In the genomic region with DNA sequence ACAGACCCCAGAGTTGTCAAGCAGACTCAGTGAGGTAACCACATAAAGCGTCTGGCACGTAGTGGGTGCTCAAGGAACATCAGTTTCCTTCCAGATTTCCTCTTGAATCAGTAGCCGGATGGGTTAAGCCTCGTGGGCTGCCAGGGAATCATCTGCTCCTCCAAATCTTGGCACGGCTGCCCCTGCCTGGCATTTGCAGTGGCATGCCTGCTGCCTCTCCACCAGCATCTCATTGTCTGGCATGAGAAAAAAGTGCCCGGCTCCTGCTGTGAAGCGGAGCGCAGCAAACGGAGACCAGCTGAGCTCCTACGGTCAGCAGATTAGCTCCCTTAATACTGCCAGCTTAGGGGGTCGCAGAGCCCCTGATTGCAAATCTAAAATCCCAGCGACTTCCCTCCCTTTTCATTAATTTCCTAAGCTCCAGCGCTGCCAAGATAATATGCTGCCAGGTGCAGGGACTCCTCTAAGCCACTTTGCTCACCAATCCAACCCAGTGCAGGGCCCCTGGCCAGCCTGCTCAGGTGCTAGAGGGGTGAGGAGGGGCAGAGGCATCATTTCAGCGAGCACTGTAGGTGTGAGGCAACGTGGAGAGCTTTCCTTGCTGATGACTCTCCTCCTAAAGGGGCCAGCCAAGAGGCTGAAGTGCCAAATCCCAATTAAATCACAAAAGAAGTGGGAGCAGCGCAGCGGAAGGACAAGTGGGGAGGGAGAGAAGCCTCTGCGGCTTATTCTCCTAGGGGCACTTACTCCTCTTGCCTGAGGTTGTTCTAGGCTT, we compare ENCODE assay signal across 15 cellular contexts. TPM values are rescaled to one million over a fixed set of nuclear protein-coding genes. Genes with fewer than 3 reads are reported as not detected.
DNase-seq lines count a peak whose midpoint lies in the region; ATAC-seq and TF ChIP-seq lines count a peak whose summit lies in the region.
"Had no signal": no experiment of that assay in that cellular context is flagged by ENCODE, and none has a peak within 500 bp of the region (broad histone marks: within the 10 kb centered on the region; RNA-seq: fewer than 3 reads in every experiment).

No MANE protein-coding gene starts in this region.

- H3K4me1 ChIP-seq in ascending aorta, result no peaks in the 10 kb centered on the region

- H3K27ac ChIP-seq in ascending aorta, result no peak overlapping the region
- H3K27ac ChIP-seq: SJCRH30, VCaP had no signal

- H3K9me3 ChIP-seq in iPS-18c (ENCODE audit: control insufficient read depth, insufficient read depth, low read length), result no peaks in the 10 kb centered on the region
- no peaks in the 10 kb centered on the region for H3K9me3 ChIP-seq in ascending aorta
- H3K9me3 ChIP-seq: SJCRH30 had no signal

- no peak for TF ChIP-seq CTCF in ascending aorta (IDR thresholded peaks at IDR 0.05)

- DNase-seq in DMS 273 (lab: John Stamatoyannopoulos, UW; ENCODE audit: unreplicated experiment) (peak; percentile 76), NCI-H2029 treated with DMSO at 0.1 percent for 48 hours (lab: John Stamatoyannopoulos, UW) (peak; percentile 39), amygdala (lab: John Stamatoyannopoulos, UW) (peak in 45 of 56 donors; percentile 5 to 67 (median 29)), ascending aorta (ENCODE audit: low spot score in 2 of 2) (no peak), AG20443 (ENCODE audit: low spot score) (no peak), dedifferentiated amniotic fluid mesenchymal stem cell (ENCODE audit: extremely low spot score) (no peak)
- DNase-seq: DMS53, NCI-H226, SJCRH30 had no signal

- H3K36me3 ChIP-seq in ascending aorta, result no peaks in the 10 kb centered on the region
- H3K36me3 ChIP-seq: SJCRH30 had no signal

- peak overlapping the region; percentile 31; the same call in 1 of the 2 replicates for H3K4me3 ChIP-seq in iPS-18c (ENCODE audit: insufficient read depth, low read depth, low read length)
- no peak overlapping the region for H3K4me3 ChIP-seq in ascending aorta
- H3K4me3 ChIP-seq: GM12878, SJCRH30 had no signal

- ATAC-seq in GM18868 (IDR thresholded peaks at IDR 0.05; ENCODE audit: unreplicated experiment), result no peak
- ATAC-seq: GM12878, HepG2 had no signal

- H3K27me3 ChIP-seq in ascending aorta, result no peaks in the 10 kb centered on the region

- intact Hi-C loops in ascending aorta (cut with DNase I), result no loop called here

RNA-seq across cellular contexts. Expression of a gene that starts 49.6 kb away (rescaled TPM):
- total RNA-seq in ascending aorta, result not detected
- total RNA-seq: GM12878, HepG2, ureter had no signal

Comparison
In these comparisons a context has a peak if more than half of its experiments do, and no peak if none do; other contexts are left out.
1. DNase-seq: peak in DMS 273 (single experiment), NCI-H2029 treated with DMSO at 0.1 percent for 48 hours (single experiment) and amygdala (45 of 56); none in ascending aorta (0 of 2), AG20443 (single experiment) and dedifferentiated amniotic fluid mesenchymal stem cell (single experiment).